In the genomic region with DNA sequence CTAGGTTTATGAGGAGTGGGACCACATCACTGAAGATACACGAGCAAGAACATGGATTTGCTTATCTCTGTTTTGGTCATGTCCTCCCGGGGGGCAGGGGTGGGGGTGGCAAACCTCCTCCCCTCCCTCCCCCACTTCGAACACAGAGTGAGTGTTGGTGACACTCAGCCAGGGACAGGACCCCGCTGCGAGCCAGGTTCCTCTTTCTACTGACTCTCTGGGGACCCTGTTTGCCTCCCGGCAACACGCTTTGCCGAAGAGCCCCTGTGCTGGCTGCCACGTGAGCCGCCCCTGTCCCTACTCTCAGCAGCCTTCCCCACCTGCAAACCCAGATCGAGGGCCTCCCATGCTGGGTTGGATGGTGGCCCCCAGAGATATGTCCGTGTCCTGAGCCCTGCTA, we compare ENCODE assay signal across 9 cellular contexts. TPM values are rescaled to one million over a fixed set of nuclear protein-coding genes. Genes with fewer than 3 reads are reported as not detected.
A peak's percentile ranks its signal among the peaks of the same experiment; 100 is the strongest.
DNase-seq lines count a peak whose midpoint lies in the region; ATAC-seq and TF ChIP-seq lines count a peak whose summit lies in the region.
"Had no signal": no experiment of that assay in that cellular context is flagged by ENCODE, and none has a peak within 500 bp of the region (broad histone marks: within the 10 kb centered on the region; RNA-seq: fewer than 3 reads in every experiment).

No MANE protein-coding gene starts in this region.

- TF ChIP-seq CTCF in GM12865 (IDR thresholded peaks at IDR 0.05; ENCODE audit: insufficient read depth, low read depth, low read length, missing control alignments) (no peak), chondrocyte (IDR thresholded peaks at IDR 0.05) (no peak)

- H3K4me3 ChIP-seq in GM12865 (ENCODE audit: low read depth, low read length) = no peak overlapping the region

- H3K4me3 Mint-ChIP-seq in chondrocyte (ENCODE audit: unreplicated experiment) = no peak overlapping the region

- H3K27me3 Mint-ChIP-seq in chondrocyte (ENCODE audit: low read depth) = no peaks in the 10 kb centered on the region

- peak; percentile 74 for DNase-seq in GM12865 (ENCODE audit: low read depth)
- DNase-seq in chondrocyte (ENCODE audit: low spot score) = peak; percentile 82
- DNase-seq in NCI-H187 (lab: John Stamatoyannopoulos, UW) = no peak
- DNase-seq in HCEC 1CT = no peak
- no peak for DNase-seq in NCI-H2196 treated with DMSO at 0.1 percent for 48 hours (lab: John Stamatoyannopoulos, UW; ENCODE audit: unreplicated experiment)
- no peak for DNase-seq in NK-92 treated with Interleukin-12 subunit alpha and Interleukin-12 subunit beta, amount 100 ng/mL, for 24 hours (lab: John Stamatoyannopoulos, UW)
- DNase-seq: stimulated activated CD4-positive, alpha-beta T cell treated with anti-CD3 and anti-CD28 coated beads, Interleukin-12 subunit alpha, Interleukin-12 subunit beta, amount 100 ng/mL, for 4 hours had no signal

- H3K36me3 Mint-ChIP-seq in chondrocyte (ENCODE audit: low read depth) = no peaks in the 10 kb centered on the region

- no peak overlapping the region for H3K27ac Mint-ChIP-seq in chondrocyte (ENCODE audit: unreplicated experiment)

- ATAC-seq in GM19395 (IDR thresholded peaks at IDR 0.05; ENCODE audit: unreplicated experiment) = peak; percentile 49
- ATAC-seq in HG03354 (IDR thresholded peaks at IDR 0.05; ENCODE audit: poor library complexity, severe bottlenecking, unreplicated experiment) = peak; percentile 73

- H3K4me1 Mint-ChIP-seq in chondrocyte (ENCODE audit: low read depth) = no peaks in the 10 kb centered on the region

- H3K9me3 Mint-ChIP-seq in chondrocyte (ENCODE audit: low read depth) = no peaks in the 10 kb centered on the region

RNA-seq across cellular contexts. Expression of gene P2RY8, which starts 34.7 kb away (rescaled TPM):
- not detected in 3 replicates for total RNA-seq in chondrocyte

RNA-seq across cellular contexts. Expression of gene ASMTL, which starts 49.5 kb away (rescaled TPM):
- 19.6 to 29.0 TPM (median 20.2 TPM) in 3 replicates for total RNA-seq in chondrocyte

Comparison
In these comparisons a context has a peak if more than half of its experiments do, and no peak if none do; other contexts are left out.
1. DNase-seq: peak in GM12865 (single experiment) and chondrocyte (single experiment); none in NCI-H187 (0 of 2), HCEC 1CT (single experiment), NCI-H2196 treated with DMSO at 0.1 percent for 48 hours (single experiment) and NK-92 treated with Interleukin-12 subunit alpha and Interleukin-12 subunit beta, amount 100 ng/mL, for 24 hours (single experiment).